ENCODE assay signal across 15 cellular contexts in genomic region chr22:37725551-37726239, GRCh38. TPM values are rescaled to one million over a fixed set of nuclear protein-coding genes. Genes with fewer than 3 reads are reported as not detected.
DNase-seq lines count a peak whose midpoint lies in the region; ATAC-seq and TF ChIP-seq lines count a peak whose summit lies in the region.
"Had no signal": no experiment of that assay in that cellular context is flagged by ENCODE, and none has a peak within 500 bp of the region (broad histone marks: within the 10 kb centered on the region; RNA-seq: fewer than 3 reads in every experiment).

No MANE protein-coding gene starts in this region.

- H3K27ac Mint-ChIP-seq in activated T-helper 17 cell treated with anti-CD3 and anti-CD28 coated beads, Interleukin-2, amount 50 U/mL, for 72 hours: peak overlapping the region; percentile 12
- H3K27ac Mint-ChIP-seq in activated T-cell treated with anti-CD3 and anti-CD28 coated beads, Interleukin-2, amount 50 U/mL, for 24 hours: no peak overlapping the region
- H3K27ac Mint-ChIP-seq: CD8-positive, alpha-beta T cell; HFFc6 had no signal

- no peaks in the 10 kb centered on the region for H3K9me3 Mint-ChIP-seq in activated T-helper 17 cell treated with anti-CD3 and anti-CD28 coated beads, Interleukin-2, amount 50 U/mL, for 72 hours
- no peaks in the 10 kb centered on the region for H3K9me3 Mint-ChIP-seq in activated T-cell treated with anti-CD3 and anti-CD28 coated beads, Interleukin-2, amount 50 U/mL, for 24 hours
- H3K9me3 Mint-ChIP-seq: CD8-positive, alpha-beta T cell had no signal

- no peaks in the 10 kb centered on the region for H3K27me3 Mint-ChIP-seq in activated T-helper 17 cell treated with anti-CD3 and anti-CD28 coated beads, Interleukin-2, amount 50 U/mL, for 72 hours
- H3K27me3 Mint-ChIP-seq in activated T-cell treated with anti-CD3 and anti-CD28 coated beads, Interleukin-2, amount 50 U/mL, for 24 hours: no peaks in the 10 kb centered on the region

- H3K27ac ChIP-seq in BLaER1 treated with 17β-estradiol and CSF1 and Interleukin-3, amounts not matched to agents 10 nM and 100 nM: peak overlapping the region in 5 of 11 experiments; percentile 25 to 98 (median 37); a peak in 6 of 22 replicates
- H3K27ac ChIP-seq in osteoblast (ENCODE audit: low read depth, low read length): no peak overlapping the region
- H3K27ac ChIP-seq: BLaER1, HL-60 had no signal

- H3K4me1 ChIP-seq in BLaER1 treated with 17β-estradiol and CSF1 and Interleukin-3, amounts not matched to agents 10 nM and 100 nM: peaks cover 45 to 55% (median 50%) of the 10 kb centered on the region in 10 experiments
- H3K4me1 ChIP-seq in osteoblast (ENCODE audit: insufficient read depth, low read length): peaks cover 5% of the 10 kb centered on the region

- no peak overlapping the region for H3K4me3 Mint-ChIP-seq in activated T-helper 17 cell treated with anti-CD3 and anti-CD28 coated beads, Interleukin-2, amount 50 U/mL, for 72 hours
- H3K4me3 Mint-ChIP-seq in activated T-cell treated with anti-CD3 and anti-CD28 coated beads, Interleukin-2, amount 50 U/mL, for 24 hours: no peak overlapping the region
- H3K4me3 Mint-ChIP-seq: CD8-positive, alpha-beta T cell; HFFc6 had no signal

- H2AFZ ChIP-seq in osteoblast (ENCODE audit: low read length): no peak overlapping the region

- H3K9me3 ChIP-seq in BLaER1 treated with 17β-estradiol and CSF1 and Interleukin-3, amounts not matched to agents 10 nM and 100 nM (replicated peaks in 1 of 11): peaks cover 8 to 27% (median 20%) of the 10 kb centered on the region in 11 experiments; a peak in 21 of 22 replicates
- no peaks in the 10 kb centered on the region for H3K9me3 ChIP-seq in osteoblast (ENCODE audit: low read depth, low read length)

- peaks cover 6% of the 10 kb centered on the region for H3K4me1 Mint-ChIP-seq in activated T-helper 17 cell treated with anti-CD3 and anti-CD28 coated beads, Interleukin-2, amount 50 U/mL, for 72 hours
- H3K4me1 Mint-ChIP-seq in activated T-cell treated with anti-CD3 and anti-CD28 coated beads, Interleukin-2, amount 50 U/mL, for 24 hours (ENCODE audit: low read depth): peaks cover 2% of the 10 kb centered on the region

- no peak for ATAC-seq in activated T-helper 17 cell treated with anti-CD3 and anti-CD28 coated beads, Interleukin-2, amount 50 U/mL, for 72 hours (replicated peaks)
- peak; percentile 4 for ATAC-seq in left lobe of liver
- ATAC-seq in GM21381 (IDR thresholded peaks at IDR 0.05; ENCODE audit: unreplicated experiment): no peak
- ATAC-seq: CD8-positive, alpha-beta T cell had no signal

- peaks cover 20 to 44% (median 30%) of the 10 kb centered on the region in 11 experiments for H3K36me3 ChIP-seq in BLaER1 treated with 17β-estradiol and CSF1 and Interleukin-3, amounts not matched to agents 10 nM and 100 nM
- H3K36me3 ChIP-seq in osteoblast (ENCODE audit: insufficient read depth, low read length): no peaks in the 10 kb centered on the region

- no peaks in the 10 kb centered on the region for H4K20me1 ChIP-seq in BLaER1 treated with 17β-estradiol and CSF1 and Interleukin-3, amounts not matched to agents 10 nM and 100 nM
- no peaks in the 10 kb centered on the region for H4K20me1 ChIP-seq in osteoblast (ENCODE audit: insufficient read depth, low read length)
- H4K20me1 ChIP-seq: BLaER1 had no signal

- no peak overlapping the region for H3K9ac ChIP-seq in BLaER1 treated with 17β-estradiol and CSF1 and Interleukin-3, amounts not matched to agents 10 nM and 100 nM
- H3K9ac ChIP-seq: BLaER1 had no signal

- H3K4me3 ChIP-seq in BLaER1 treated with 17β-estradiol and CSF1 and Interleukin-3, amounts not matched to agents 10 nM and 100 nM: no peak overlapping the region
- no peak overlapping the region for H3K4me3 ChIP-seq in osteoblast (ENCODE audit: insufficient read depth, low read length)
- H3K4me3 ChIP-seq: BLaER1 had no signal

- no peaks in the 10 kb centered on the region for H3K27me3 ChIP-seq in BLaER1 treated with 17β-estradiol and CSF1 and Interleukin-3, amounts not matched to agents 10 nM and 100 nM
- no peaks in the 10 kb centered on the region for H3K27me3 ChIP-seq in osteoblast (ENCODE audit: insufficient read depth, low read length)
- H3K27me3 ChIP-seq: BLaER1 had no signal

- no peaks in the 10 kb centered on the region for H3K36me3 Mint-ChIP-seq in activated T-helper 17 cell treated with anti-CD3 and anti-CD28 coated beads, Interleukin-2, amount 50 U/mL, for 72 hours (ENCODE audit: low read depth)
- H3K36me3 Mint-ChIP-seq in activated T-cell treated with anti-CD3 and anti-CD28 coated beads, Interleukin-2, amount 50 U/mL, for 24 hours (ENCODE audit: low read depth): peaks cover 2% of the 10 kb centered on the region

- no peaks in the 10 kb centered on the region for H3K79me2 ChIP-seq in osteoblast (ENCODE audit: insufficient read depth, low read length)

- no peak for TF ChIP-seq CTCF in osteoblast (IDR thresholded peaks at IDR 0.05; ENCODE audit: extremely low read depth, low read depth, low read length)

- peak overlapping the region in 7 of 11 experiments; percentile 23 to 95 (median 87); a peak in 8 of 22 replicates for H3K4me2 ChIP-seq in BLaER1 treated with 17β-estradiol and CSF1 and Interleukin-3, amounts not matched to agents 10 nM and 100 nM
- H3K4me2 ChIP-seq in osteoblast (ENCODE audit: insufficient read depth, low read length): no peak overlapping the region

- DNase-seq in left lobe of liver (ENCODE audit: low spot score): no peak
- peak; percentile 59 for DNase-seq in osteoblast (ENCODE audit: insufficient read length, low spot score, missing footprints)
- no peak for DNase-seq in SKM-1 treated with dmso at 0.1 percent for 144 hours (lab: John Stamatoyannopoulos, UW; ENCODE audit: unreplicated experiment)
- no peak for DNase-seq in activated T-cell treated with anti-CD3 and anti-CD28 coated beads, Interleukin-2, amount 50 U/mL, for 24 hours
- no peak for DNase-seq in stimulated activated CD4-positive, alpha-beta T cell treated with anti-CD3 and anti-CD28 coated beads, Interleukin-1b, Interleukin-23, amount 100 ng/mL, for 48 hours
- DNase-seq: 8988T; CD8-positive, alpha-beta T cell; COR-L47; DMS 273 treated with DMSO at 0.1 percent for 48 hours; HFFc6 had no signal

RNA-seq across cellular contexts. Expression of gene TRIOBP, which starts 28.8 kb away (rescaled TPM):
- 10 to 100 TPM; 28.2 to 36.9 TPM for total RNA-seq in activated T-helper 17 cell treated with anti-CD3 and anti-CD28 coated beads, Interleukin-2, amount 50 U/mL, for 72 hours
- total RNA-seq in left lobe of liver (15.7 TPM), osteoblast (144 and 162 TPM in 2 replicates)

RNA-seq across cellular contexts. Expression of gene NOL12, which starts 39.6 kb away (rescaled TPM):
- 10 to 100 TPM; 22.1 to 46.1 TPM for total RNA-seq in activated T-helper 17 cell treated with anti-CD3 and anti-CD28 coated beads, Interleukin-2, amount 50 U/mL, for 72 hours
- 9.9 TPM for total RNA-seq in left lobe of liver
- 8.8 and 9.0 TPM in 2 replicates for total RNA-seq in osteoblast

RNA-seq across cellular contexts. Expression of gene LGALS1, which starts 50.3 kb away (rescaled TPM):
- 1,000 to 10,000 TPM; 1,410 to 2,076 TPM for total RNA-seq in activated T-helper 17 cell treated with anti-CD3 and anti-CD28 coated beads, Interleukin-2, amount 50 U/mL, for 72 hours
- total RNA-seq in left lobe of liver (115 TPM), osteoblast (3,004 and 3,217 TPM in 2 replicates)

Comparison
In these comparisons a context has a peak if more than half of its experiments do, and no peak if none do; other contexts are left out.
1. RNA of gene LGALS1, which starts 50.3 kb away (total RNA-seq): 3,004 to 3,217 TPM in osteoblast and 1,410 to 2,076 TPM in activated T-helper 17 cell treated with anti-CD3 and anti-CD28 coated beads, Interleukin-2, amount 50 U/mL, for 72 hours; 115 TPM in left lobe of liver (single experiment); every median in the first group is over 10 times any median in the second.